1 cellular context compared by ENCODE assay signal in the genomic region with DNA sequence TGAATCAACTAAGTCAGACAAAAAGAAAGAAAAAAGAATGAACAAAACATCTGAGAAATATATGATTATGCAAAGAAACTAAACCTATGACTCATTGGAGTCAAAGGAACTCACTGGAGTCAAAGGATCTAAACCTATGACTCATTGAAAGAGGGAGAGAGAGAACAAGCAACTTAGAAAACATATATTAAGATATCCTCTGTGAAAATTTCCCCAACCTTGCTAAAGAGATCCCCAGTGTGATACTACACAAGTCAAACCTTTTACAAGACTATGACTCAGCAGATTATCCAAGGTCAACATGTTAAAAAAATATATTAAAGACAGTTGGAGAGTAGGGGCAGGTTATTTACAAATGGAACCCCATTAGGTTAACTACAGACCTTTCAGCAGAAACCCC.
TF ChIP-seq lines count a peak whose summit lies in the region.

No MANE protein-coding gene starts in this region.

TF ChIP-seq in A549, 52 proteins besides CTCF, POLR2A, EP300 and RAD21 (continued from another document):
- no peak for TF ChIP-seq NR3C1 (IDR thresholded peaks at IDR 0.05)
- TF ChIP-seq BHLHE40 (IDR thresholded peaks at IDR 0.05; ENCODE audit: low read depth, low read length): no peak
- no peak for TF ChIP-seq RFX5 (IDR thresholded peaks at IDR 0.05)
- TF ChIP-seq, protein P1, sequence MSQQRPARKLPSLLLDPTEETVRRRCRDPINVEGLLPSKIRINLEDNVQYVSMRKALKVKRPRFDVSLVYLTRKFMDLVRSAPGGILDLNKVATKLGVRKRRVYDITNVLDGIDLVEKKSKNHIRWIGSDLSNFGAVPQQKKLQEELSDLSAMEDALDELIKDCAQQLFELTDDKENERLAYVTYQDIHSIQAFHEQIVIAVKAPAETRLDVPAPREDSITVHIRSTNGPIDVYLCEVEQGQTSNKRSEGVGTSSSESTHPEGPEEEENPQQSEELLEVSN (IDR thresholded peaks at IDR 0.05; ENCODE audit: borderline replicate concordance, low read depth): no peak
- no peak for TF ChIP-seq FOSB (CRISPR knock-in tag; IDR thresholded peaks at IDR 0.05)
- TF ChIP-seq EHF (CRISPR knock-in tag; IDR thresholded peaks at IDR 0.05): no peak
- TF ChIP-seq RARB (CRISPR knock-in tag; IDR thresholded peaks at IDR 0.05): no peak
- TF ChIP-seq MAFK (IDR thresholded peaks at IDR 0.05; ENCODE audit: partially characterized antibody): peak; percentile 32
- TF ChIP-seq, protein P2, sequence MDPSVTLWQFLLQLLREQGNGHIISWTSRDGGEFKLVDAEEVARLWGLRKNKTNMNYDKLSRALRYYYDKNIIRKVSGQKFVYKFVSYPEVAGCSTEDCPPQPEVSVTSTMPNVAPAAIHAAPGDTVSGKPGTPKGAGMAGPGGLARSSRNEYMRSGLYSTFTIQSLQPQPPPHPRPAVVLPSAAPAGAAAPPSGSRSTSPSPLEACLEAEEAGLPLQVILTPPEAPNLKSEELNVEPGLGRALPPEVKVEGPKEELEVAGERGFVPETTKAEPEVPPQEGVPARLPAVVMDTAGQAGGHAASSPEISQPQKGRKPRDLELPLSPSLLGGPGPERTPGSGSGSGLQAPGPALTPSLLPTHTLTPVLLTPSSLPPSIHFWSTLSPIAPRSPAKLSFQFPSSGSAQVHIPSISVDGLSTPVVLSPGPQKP (IDR thresholded peaks at IDR 0.05; ENCODE audit: low read depth, low read length): no peak
- no peak for TF ChIP-seq RCOR1 (IDR thresholded peaks at IDR 0.05; ENCODE audit: low read depth, low read length)
- TF ChIP-seq JUN (IDR thresholded peaks at IDR 0.05): no peak
- TF ChIP-seq RNF2 (IDR thresholded peaks at IDR 0.05; ENCODE audit: borderline replicate concordance, low read depth): no peak
- TF ChIP-seq KDM5A (IDR thresholded peaks at IDR 0.05): no peak
- no peak for TF ChIP-seq HMGXB4 (CRISPR knock-in tag; IDR thresholded peaks at IDR 0.05; ENCODE audit: borderline replicate concordance)
- TF ChIP-seq FOXS1 (CRISPR knock-in tag; IDR thresholded peaks at IDR 0.05): no peak
- peak; percentile 42; the same call in 1 of the 2 replicates for TF ChIP-seq NFE2L2 (conservative IDR thresholded peaks at IDR 0.05; ENCODE audit: low read length)
- TF ChIP-seq FOSL2 (IDR thresholded peaks at IDR 0.05): no peak
- TF ChIP-seq FOSL2 (CRISPR knock-in tag; IDR thresholded peaks at IDR 0.05): peak; percentile 40; the same call in 1 of the 2 replicates
